10 cellular contexts compared by ENCODE assay signal in the genomic region with DNA sequence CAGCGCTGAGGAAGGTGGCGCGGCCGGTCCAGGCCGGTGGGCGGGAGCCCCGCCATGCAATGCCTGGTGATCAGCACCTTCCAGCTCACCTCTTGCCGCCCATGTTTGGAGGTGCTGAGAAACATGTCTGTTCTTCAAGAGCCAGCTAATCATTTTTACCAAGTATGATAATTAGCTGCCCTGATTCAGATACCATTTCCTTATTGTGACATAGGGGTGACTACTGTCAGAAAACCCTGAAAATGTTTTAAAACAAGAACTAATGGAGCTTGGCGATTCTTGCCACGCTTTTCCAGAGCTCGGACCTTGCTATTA. TPM values are rescaled to one million over a fixed set of nuclear protein-coding genes. Genes with fewer than 3 reads are reported as not detected.
DNase-seq lines count a peak whose midpoint lies in the region; ATAC-seq, FAIRE-seq and TF ChIP-seq lines count a peak whose summit lies in the region.
"Had no signal": no experiment of that assay in that cellular context is flagged by ENCODE, and none has a peak within 500 bp of the region (broad histone marks: within the 10 kb centered on the region; RNA-seq: fewer than 3 reads in every experiment).

No MANE protein-coding gene starts in this region.

- peaks cover 0 to 4% of the 10 kb centered on the region in 2 donors for H3K36me3 Mint-ChIP-seq in stimulated activated naive B cell treated with anti-CD40 and anti-IgM and Interleukin-4, amounts not matched to agents 10 μg/mL and 1 μg/mL and 100 μg/mL, for 72 hours

- FAIRE-seq in H54 (lab: Jason Lieb, UNC) (no peak), GM19239 (lab: Jason Lieb, UNC) (no peak)
- FAIRE-seq: GM18507 had no signal

- no peak for TF ChIP-seq POLR2A in sigmoid colon (IDR thresholded peaks at IDR 0.05)
- TF ChIP-seq POLR2A in H54 (IDR thresholded peaks at IDR 0.05; ENCODE audit: low read depth, low read length), result no peak

- TF ChIP-seq CTCF in GM13977 (IDR thresholded peaks at IDR 0.05; ENCODE audit: extremely low read depth, insufficient read depth, missing control alignments), result no peak
- TF ChIP-seq CTCF in right atrium auricular region (IDR thresholded peaks at IDR 0.05), result no peak
- TF ChIP-seq CTCF in sigmoid colon (IDR thresholded peaks at IDR 0.05), result no peak

- peaks cover 41% of the 10 kb centered on the region for H3K4me1 ChIP-seq in SJSA1 (replicated peaks)
- H3K4me1 ChIP-seq in right atrium auricular region, result peaks cover 0 to 30% of the 10 kb centered on the region in 2 donors
- peaks cover 0 to 19% (median 12%) of the 10 kb centered on the region in 4 donors for H3K4me1 ChIP-seq in sigmoid colon

- peak overlapping the region; percentile 80; the same call in 1 of the 2 replicates for H3K27ac ChIP-seq in SJSA1
- peak overlapping the region; percentile 77 to 79 for H3K27ac ChIP-seq in right atrium auricular region
- H3K27ac ChIP-seq in sigmoid colon, result peak overlapping the region in 3 of 4 donors; percentile 74 to 86 (median 85)

- H3K9me3 Mint-ChIP-seq in stimulated activated naive B cell treated with anti-CD40 and anti-IgM and Interleukin-4, amounts not matched to agents 10 μg/mL and 1 μg/mL and 100 μg/mL, for 72 hours, result no peaks in the 10 kb centered on the region

- DNase-seq in GM13977 (ENCODE audit: low spot score) (peak; percentile 22), SJSA1 (ENCODE audit: low read depth in 1 of 2, low spot score in 2 of 2) (no peak), right atrium auricular region (ENCODE audit: low spot score) (no peak), sigmoid colon (no peak), H54 (ENCODE audit: insufficient read length, low spot score) (no peak), GM19239 (ENCODE audit: insufficient read length, low spot score) (no peak)
- no peak for DNase-seq in stimulated activated naive B cell treated with anti-CD40 and anti-IgM and Interleukin-4, amounts not matched to agents 10 μg/mL and 1 μg/mL and 100 μg/mL, for 72 hours

- H3K27me3 Mint-ChIP-seq in stimulated activated naive B cell treated with anti-CD40 and anti-IgM and Interleukin-4, amounts not matched to agents 10 μg/mL and 1 μg/mL and 100 μg/mL, for 72 hours, result peaks cover 71 to 84% of the 10 kb centered on the region in 2 donors

- H3K27me3 ChIP-seq in SJSA1 (replicated peaks) (no peaks in the 10 kb centered on the region), right atrium auricular region (no peaks in the 10 kb centered on the region), sigmoid colon (peaks cover 0 to 11% (median 5%) of the 10 kb centered on the region in 3 donors)

- H3K9me3 ChIP-seq in SJSA1 (replicated peaks) (no peaks in the 10 kb centered on the region), right atrium auricular region (no peaks in the 10 kb centered on the region), sigmoid colon (no peaks in the 10 kb centered on the region)

- no peak for TF ChIP-seq EP300 in sigmoid colon (IDR thresholded peaks at IDR 0.05)

- 17 to 20% methylated on average over 11 of the region's 11 CpGs for WGBS in sigmoid colon, 2 donors

- H3K4me1 Mint-ChIP-seq in stimulated activated naive B cell treated with anti-CD40 and anti-IgM and Interleukin-4, amounts not matched to agents 10 μg/mL and 1 μg/mL and 100 μg/mL, for 72 hours, result peaks cover 13 to 44% of the 10 kb centered on the region in 2 donors

- no peak overlapping the region for H3K27ac Mint-ChIP-seq in stimulated activated naive B cell treated with anti-CD40 and anti-IgM and Interleukin-4, amounts not matched to agents 10 μg/mL and 1 μg/mL and 100 μg/mL, for 72 hours

- peak overlapping the region; percentile 50 for H3K4me3 ChIP-seq in SJSA1
- peak overlapping the region; percentile 60 to 75 for H3K4me3 ChIP-seq in right atrium auricular region
- H3K4me3 ChIP-seq in sigmoid colon, result peak overlapping the region in 3 of 4 donors; percentile 48 to 80 (median 71)

- peak overlapping the region in 1 of 2 donors; percentile 88 for H3K4me3 Mint-ChIP-seq in stimulated activated naive B cell treated with anti-CD40 and anti-IgM and Interleukin-4, amounts not matched to agents 10 μg/mL and 1 μg/mL and 100 μg/mL, for 72 hours

- in situ Hi-C loops in GM13977 (cut with MboI; ENCODE audit: low pct_unique_long_range_greater_than_20kb, low sequenced_read_pairs, unreplicated experiment), result no loop called here

- intact Hi-C loops in sigmoid colon (cut with DNase I), result no loop called here

- H3K36me3 ChIP-seq in SJSA1 (no peaks in the 10 kb centered on the region), right atrium auricular region (no peaks in the 10 kb centered on the region), sigmoid colon (no peaks in the 10 kb centered on the region)

- ATAC-seq in stimulated activated naive B cell treated with anti-CD40 and anti-IgM and Interleukin-4, amounts not matched to agents 10 μg/mL and 1 μg/mL and 100 μg/mL, for 72 hours (replicated peaks), result no peak
- no peak for ATAC-seq in HG02870 (IDR thresholded peaks at IDR 0.05; ENCODE audit: unreplicated experiment)

RNA-seq across cellular contexts. Expression of gene SFTPD, which starts 33.5 kb away (rescaled TPM):
- 0.29 TPM in 1 of 2 replicates, not detected in the other for total RNA-seq in SJSA1 (2014; rRNA removed; shearing (Covaris generic))
- total RNA-seq in right atrium auricular region, result 1 to 10 TPM in 1 of 2 donors, under 1 TPM in 1; 0.74 to 2.1 TPM
- total RNA-seq in sigmoid colon, result 1 to 10 TPM in 2 of 4 donors, not detected in 2; 1.1 to 3.4 TPM
- under 1 TPM in 1 of 3 donors, not detected in 2; 0.28 TPM for polyA plus RNA-seq in sigmoid colon
- total RNA-seq: dermis blood vessel endothelial cell had no signal
